ENCODE assay signal across 26 cellular contexts in the genomic region with DNA sequence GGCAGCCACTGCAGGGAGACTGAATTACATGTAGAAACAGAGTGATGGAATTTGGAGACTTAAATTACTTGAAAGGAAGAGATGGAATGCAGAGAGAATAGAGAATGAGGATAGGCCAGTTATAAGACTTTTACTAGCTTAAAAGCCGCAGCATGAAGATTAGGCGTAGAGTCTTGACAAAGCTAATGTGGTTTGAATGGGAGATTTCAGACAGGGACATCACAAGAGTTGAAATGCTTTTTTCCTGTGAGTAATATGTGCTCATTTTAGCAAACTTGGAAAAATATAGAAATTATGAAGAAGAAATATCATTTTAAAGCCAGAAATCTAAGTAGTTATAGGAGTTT.
"Had no signal": no experiment of that assay in that cellular context is flagged by ENCODE, and none has a peak within 500 bp of the region (broad histone marks: within the 10 kb centered on the region; RNA-seq: fewer than 3 reads in every experiment).

No MANE protein-coding gene starts in this region.

- DNase-seq: activated B cell treated with CpG ODN at 0.5 μM for 24 hours; activated CD4-positive, alpha-beta T cell treated with anti-CD3 and anti-CD28 coated beads, Interleukin-2, amount 50 U/mL, for 1 hour; activated CD8-positive, alpha-beta T cell treated with anti-CD3 and anti-CD28 coated beads for 36 hours; activated effector memory CD4-positive, alpha-beta T cell treated with anti-CD3 and anti-CD28 coated beads, Interleukin-2, amount 50 U/mL, for 16 hours; activated naive CD4-positive, alpha-beta T cell treated with anti-CD3 and anti-CD28 coated beads for 36 hours; activated naive CD8-positive, alpha-beta T cell treated with anti-CD3 and anti-CD28 coated beads for 36 hours; adrenal gland; aorta; cortex of kidney; hypothalamus; lower lobe of right lung; mesendoderm; mucosa of descending colon; pancreas; retina; spleen; stimulated activated naive CD4-positive, alpha-beta T cell; T-helper 2 cell; testis; transverse colon had no signal

- H3K9me3 ChIP-seq: adrenal gland, gastroesophageal sphincter, lower lobe of right lung, mucosa of descending colon, neutrophil, pancreas, prostate gland, spleen, testis, transverse colon had no signal

- H3K27ac Mint-ChIP-seq: activated B cell treated with CpG ODN at 0.5 μM for 24 hours; activated CD8-positive, alpha-beta T cell treated with anti-CD3 and anti-CD28 coated beads for 36 hours; activated naive CD4-positive, alpha-beta T cell treated with anti-CD3 and anti-CD28 coated beads for 36 hours; activated naive CD8-positive, alpha-beta T cell treated with anti-CD3 and anti-CD28 coated beads for 36 hours; natural killer cell treated with Interleukin-12 subunit alpha and Interleukin-12 subunit beta and Interleukin-15 and Interleukin-18, amount 100 ng/mL, for 72 hours had no signal

- H3K36me3 Mint-ChIP-seq: brain had no signal

- H3K9me3 Mint-ChIP-seq: activated B cell treated with CpG ODN at 0.5 μM for 24 hours; activated CD8-positive, alpha-beta T cell treated with anti-CD3 and anti-CD28 coated beads for 36 hours; activated naive CD4-positive, alpha-beta T cell treated with anti-CD3 and anti-CD28 coated beads for 36 hours; activated naive CD8-positive, alpha-beta T cell treated with anti-CD3 and anti-CD28 coated beads for 36 hours; brain; natural killer cell treated with Interleukin-12 subunit alpha and Interleukin-12 subunit beta and Interleukin-15 and Interleukin-18, amount 100 ng/mL, for 72 hours had no signal

- H3K4me3 Mint-ChIP-seq: activated B cell treated with CpG ODN at 0.5 μM for 24 hours; activated CD8-positive, alpha-beta T cell treated with anti-CD3 and anti-CD28 coated beads for 36 hours; activated naive CD4-positive, alpha-beta T cell treated with anti-CD3 and anti-CD28 coated beads for 36 hours; activated naive CD8-positive, alpha-beta T cell treated with anti-CD3 and anti-CD28 coated beads for 36 hours; brain; natural killer cell treated with Interleukin-12 subunit alpha and Interleukin-12 subunit beta and Interleukin-15 and Interleukin-18, amount 100 ng/mL, for 72 hours had no signal

- H3K27me3 Mint-ChIP-seq: activated B cell treated with CpG ODN at 0.5 μM for 24 hours; activated CD8-positive, alpha-beta T cell treated with anti-CD3 and anti-CD28 coated beads for 36 hours; activated naive CD8-positive, alpha-beta T cell treated with anti-CD3 and anti-CD28 coated beads for 36 hours; brain; natural killer cell treated with Interleukin-12 subunit alpha and Interleukin-12 subunit beta and Interleukin-15 and Interleukin-18, amount 100 ng/mL, for 72 hours had no signal

- H3K36me3 ChIP-seq: adrenal gland, cardiac muscle cell, pancreas, prostate gland, transverse colon had no signal

- ATAC-seq: activated CD8-positive, alpha-beta T cell treated with anti-CD3 and anti-CD28 coated beads for 36 hours; gastroesophageal sphincter; lower lobe of right lung; mucosa of descending colon; natural killer cell treated with Interleukin-12 subunit alpha and Interleukin-12 subunit beta and Interleukin-15 and Interleukin-18, amount 100 ng/mL, for 72 hours; pancreas had no signal

- H3K4me1 Mint-ChIP-seq: activated B cell treated with CpG ODN at 0.5 μM for 24 hours had no signal

- H3K4me3 ChIP-seq: adrenal gland, cardiac muscle cell, gastroesophageal sphincter, lower lobe of right lung, mucosa of descending colon, pancreas, prostate gland, spleen, testis, transverse colon had no signal

- H3K4me1 ChIP-seq: adrenal gland, lower lobe of right lung, pancreas, prostate gland, testis, transverse colon had no signal

- H3K27me3 ChIP-seq: adrenal gland, cardiac muscle cell, gastroesophageal sphincter, neutrophil, pancreas, spleen, testis, transverse colon had no signal

- H3K27ac ChIP-seq: cardiac muscle cell, lower lobe of right lung, neutrophil, pancreas, spleen, testis, transverse colon had no signal
